Comparison of ENCODE assay signal across 17 cellular contexts in the genomic region with DNA sequence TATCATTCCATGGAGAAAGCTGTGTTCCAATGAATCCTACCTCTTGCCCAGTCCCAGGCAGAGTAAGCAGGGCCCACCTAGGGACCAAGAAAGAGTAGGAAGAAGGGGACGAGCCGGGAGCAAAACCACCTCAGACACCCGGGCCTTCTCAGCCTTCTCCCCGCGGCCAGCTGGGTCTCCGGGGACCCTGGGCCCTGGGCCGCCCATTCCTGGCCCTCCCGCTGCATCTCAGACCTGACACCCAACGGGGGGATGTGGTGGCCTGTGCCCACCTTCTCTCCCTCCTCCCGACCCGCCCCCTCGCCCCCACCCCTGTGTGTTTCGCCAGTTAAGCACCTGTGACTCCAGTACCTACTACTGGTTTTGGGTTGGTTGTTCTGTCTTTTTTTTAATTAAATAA. TPM values are rescaled to one million over a fixed set of nuclear protein-coding genes. Genes with fewer than 3 reads are reported as not detected.
DNase-seq lines count a peak whose midpoint lies in the region; ATAC-seq and TF ChIP-seq lines count a peak whose summit lies in the region.
"Had no signal": no experiment of that assay in that cellular context is flagged by ENCODE, and none has a peak within 500 bp of the region (broad histone marks: within the 10 kb centered on the region; RNA-seq: fewer than 3 reads in every experiment).

No MANE protein-coding gene starts in this region.

- H3K9me3 Mint-ChIP-seq in activated CD8-positive, alpha-beta memory T cell treated with anti-CD3 and anti-CD28 coated beads, Interleukin-2, amount 10 ng/mL, durations not matched to agents 7 days and 5 days (ENCODE audit: low read depth) = no peaks in the 10 kb centered on the region
- H3K9me3 Mint-ChIP-seq: CD4-positive, alpha-beta T cell; CD8-positive, alpha-beta T cell had no signal

- H3K4me3 ChIP-seq in osteoblast (ENCODE audit: insufficient read depth, low read length) (no peak overlapping the region), suprapubic skin (no peak overlapping the region)
- H3K4me3 ChIP-seq: BLaER1 treated with 17β-estradiol and CSF1 and Interleukin-3, amounts not matched to agents 10 nM and 100 nM had no signal

- no peak for TF ChIP-seq EP300 in suprapubic skin (IDR thresholded peaks at IDR 0.05)

- H3K36me3 ChIP-seq in osteoblast (ENCODE audit: insufficient read depth, low read length) (no peaks in the 10 kb centered on the region), suprapubic skin (no peaks in the 10 kb centered on the region)
- H3K36me3 ChIP-seq: BLaER1 treated with 17β-estradiol and CSF1 and Interleukin-3, amounts not matched to agents 10 nM and 100 nM had no signal

- no peaks in the 10 kb centered on the region for H4K20me1 ChIP-seq in osteoblast (ENCODE audit: insufficient read depth, low read length)
- H4K20me1 ChIP-seq: BLaER1 treated with 17β-estradiol and CSF1 and Interleukin-3, amounts not matched to agents 10 nM and 100 nM had no signal

- H3K27ac ChIP-seq in VCaP = peak overlapping the region; percentile 42; the same call in 1 of the 2 replicates
- H3K27ac ChIP-seq in osteoblast (ENCODE audit: low read depth, low read length) = no peak overlapping the region
- no peak overlapping the region for H3K27ac ChIP-seq in suprapubic skin
- H3K27ac ChIP-seq: BLaER1 treated with 17β-estradiol and CSF1 and Interleukin-3, amounts not matched to agents 10 nM and 100 nM; C4-2B had no signal

- H3K27me3 ChIP-seq in osteoblast (ENCODE audit: insufficient read depth, low read length) (peaks cover 8% of the 10 kb centered on the region), suprapubic skin (no peaks in the 10 kb centered on the region)
- H3K27me3 ChIP-seq: BLaER1 treated with 17β-estradiol and CSF1 and Interleukin-3, amounts not matched to agents 10 nM and 100 nM had no signal

- ATAC-seq in activated CD8-positive, alpha-beta memory T cell treated with anti-CD3 and anti-CD28 coated beads, Interleukin-2, amount 10 ng/mL, durations not matched to agents 7 days and 5 days = no peak
- ATAC-seq: CD8-positive, alpha-beta T cell had no signal

- no peaks in the 10 kb centered on the region for H3K27me3 Mint-ChIP-seq in activated CD8-positive, alpha-beta memory T cell treated with anti-CD3 and anti-CD28 coated beads, Interleukin-2, amount 10 ng/mL, durations not matched to agents 7 days and 5 days

- no peaks in the 10 kb centered on the region for H3K79me2 ChIP-seq in osteoblast (ENCODE audit: insufficient read depth, low read length)

- no peak overlapping the region for H3K27ac Mint-ChIP-seq in activated CD8-positive, alpha-beta memory T cell treated with anti-CD3 and anti-CD28 coated beads, Interleukin-2, amount 10 ng/mL, durations not matched to agents 7 days and 5 days
- H3K27ac Mint-ChIP-seq: B cell; CD4-positive, alpha-beta T cell; CD8-positive, alpha-beta T cell had no signal

- H3K9me3 ChIP-seq in osteoblast (ENCODE audit: low read depth, low read length) (no peaks in the 10 kb centered on the region), suprapubic skin (no peaks in the 10 kb centered on the region)
- H3K9me3 ChIP-seq: Caco-2 had no signal

- peaks cover 2% of the 10 kb centered on the region for H3K4me1 Mint-ChIP-seq in activated CD8-positive, alpha-beta memory T cell treated with anti-CD3 and anti-CD28 coated beads, Interleukin-2, amount 10 ng/mL, durations not matched to agents 7 days and 5 days
- H3K4me1 Mint-ChIP-seq: B cell had no signal

- DNase-seq in islet precursor cell (peak; percentile 53), osteoblast (ENCODE audit: insufficient read length, low spot score, missing footprints) (peak; percentile 43), suprapubic skin (ENCODE audit: low spot score in 2 of 2) (no peak)
- DNase-seq in activated CD8-positive, alpha-beta memory T cell treated with anti-CD3 and anti-CD28 coated beads, Interleukin-2, amount 10 ng/mL, durations not matched to agents 7 days and 5 days = no peak
- DNase-seq: 8988T; AML-193; Caco-2; Calu3; CD4-positive, alpha-beta T cell; CD8-positive, alpha-beta T cell; DMS79 treated with DMSO at 0.1 percent for 48 hours; GF-D8 had no signal

- no peak overlapping the region for H2AFZ ChIP-seq in osteoblast (ENCODE audit: low read length)

- TF ChIP-seq CTCF in VCaP (conservative IDR thresholded peaks at IDR 0.05) (no peak), osteoblast (IDR thresholded peaks at IDR 0.05; ENCODE audit: extremely low read depth, low read depth, low read length) (no peak), suprapubic skin (IDR thresholded peaks at IDR 0.05) (no peak)

- TF ChIP-seq POLR2A in suprapubic skin (IDR thresholded peaks at IDR 0.05) = no peak

- no peak overlapping the region for H3K4me2 ChIP-seq in osteoblast (ENCODE audit: insufficient read depth, low read length)

- CTCF ChIA-PET in activated CD8-positive, alpha-beta memory T cell treated with anti-CD3 and anti-CD28 coated beads, Interleukin-2, amount 10 ng/mL, durations not matched to agents 7 days and 5 days (lab: Charles Lee) = no interaction called here

- 91% methylated on average over 13 of the region's 13 CpGs for WGBS in suprapubic skin

- no peak overlapping the region for H3K4me3 Mint-ChIP-seq in activated CD8-positive, alpha-beta memory T cell treated with anti-CD3 and anti-CD28 coated beads, Interleukin-2, amount 10 ng/mL, durations not matched to agents 7 days and 5 days
- H3K4me3 Mint-ChIP-seq: B cell; CD4-positive, alpha-beta T cell; CD8-positive, alpha-beta T cell had no signal

- H3K4me1 ChIP-seq in osteoblast (ENCODE audit: insufficient read depth, low read length) (no peaks in the 10 kb centered on the region), suprapubic skin (no peaks in the 10 kb centered on the region)

- no peaks in the 10 kb centered on the region for H3K36me3 Mint-ChIP-seq in activated CD8-positive, alpha-beta memory T cell treated with anti-CD3 and anti-CD28 coated beads, Interleukin-2, amount 10 ng/mL, durations not matched to agents 7 days and 5 days
- H3K36me3 Mint-ChIP-seq: CD8-positive, alpha-beta T cell had no signal

RNA-seq across cellular contexts. Expression of a gene that starts 11.4 kb away (rescaled TPM):
- total RNA-seq in osteoblast = not detected in 2 replicates
- not detected for total RNA-seq in activated CD8-positive, alpha-beta memory T cell treated with anti-CD3 and anti-CD28 coated beads, Interleukin-2, amount 10 ng/mL, durations not matched to agents 7 days and 5 days
- not detected for total RNA-seq in suprapubic skin
- total RNA-seq: A673; B cell; Caco-2; Calu3; CD4-positive, alpha-beta T cell; CD8-positive, alpha-beta T cell had no signal

Comparison
In these comparisons a context has a peak if more than half of its experiments do, and no peak if none do; other contexts are left out.
1. DNase-seq: peak in islet precursor cell (single experiment) and osteoblast (single experiment); none in activated CD8-positive, alpha-beta memory T cell treated with anti-CD3 and anti-CD28 coated beads, Interleukin-2, amount 10 ng/mL, durations not matched to agents 7 days and 5 days (single experiment) and suprapubic skin (0 of 2).